ENCODE assay signal across 8 cellular contexts in genomic region chr3:53773586-53774368, GRCh38.
DNase-seq lines count a peak whose midpoint lies in the region; ATAC-seq, FAIRE-seq and TF ChIP-seq lines count a peak whose summit lies in the region.

No MANE protein-coding gene starts in this region.

- H3K79me2 ChIP-seq in SK-N-SH (ENCODE audit: insufficient read depth): no peaks in the 10 kb centered on the region

- no peak overlapping the region for H2BK15ac ChIP-seq in neuronal stem cell (ENCODE audit: low read length)

- peak overlapping the region; percentile 34; the same call in 1 of the 2 replicates for H3K4me2 ChIP-seq in SK-N-SH
- no peak overlapping the region for H3K4me2 ChIP-seq in neuronal stem cell (ENCODE audit: insufficient read depth, low read length, poor library complexity, severe bottlenecking)

- H2BK12ac ChIP-seq in neuronal stem cell (ENCODE audit: low read length): no peak overlapping the region

- H3K9me2 ChIP-seq in SK-N-SH: no peaks in the 10 kb centered on the region

- no peak overlapping the region for H3K9ac ChIP-seq in SK-N-SH
- H3K9ac ChIP-seq in neuronal stem cell (ENCODE audit: low read depth, low read length, poor library complexity): no peak overlapping the region

- peak overlapping the region; percentile 11 for H3K14ac ChIP-seq in neuronal stem cell (ENCODE audit: low read length)

- no peak overlapping the region for H3K23ac ChIP-seq in neuronal stem cell (ENCODE audit: low read depth, low read length, poor library complexity)

- 53% methylated on average over 10 of the region's 10 CpGs for WGBS in SK-N-SH (ENCODE audit: low lambda C conversion rate)
- no CpG with 5 or more reads among the region's 10 CpGs for WGBS in neuronal stem cell (ENCODE audit: extremely low coverage in 2 of 2, insufficient read length in 2 of 2, insufficient replicate concordance in 1 of 2), 2 donors
- WGBS in small intestine, 3 donors: 62 to 83% (median 75%) methylated on average over 10 of the region's 10 CpGs

- FAIRE-seq in small intestine (lab: Jason Lieb, UNC): no peak

- no peak overlapping the region for H3K18ac ChIP-seq in neuronal stem cell (ENCODE audit: low read length)

- H3K27ac ChIP-seq in SK-N-SH (ENCODE audit: low read depth in 2 of 2, low read length in 1 of 2) (peak overlapping the region; percentile 14 to 26; a peak in 2 of 4 replicates), neuronal stem cell (replicated peaks; ENCODE audit: low read length) (no peak overlapping the region), small intestine (ENCODE audit: low read depth in 1 of 2, low read length in 1 of 2) (no peak overlapping the region)

- no peak overlapping the region for H2BK5ac ChIP-seq in neuronal stem cell (ENCODE audit: low read length)

- no peak overlapping the region for H2AK5ac ChIP-seq in neuronal stem cell (ENCODE audit: low read depth, low read length)

- no peak overlapping the region for H4K91ac ChIP-seq in neuronal stem cell (ENCODE audit: low read depth, low read length, poor library complexity)

- no peaks in the 10 kb centered on the region for H3F3A ChIP-seq in SK-N-SH (replicated peaks; ENCODE audit: insufficient read depth)

- peaks cover 0 to 29% of the 10 kb centered on the region in 2 experiments; a peak in 1 of 4 replicates for H3K4me1 ChIP-seq in SK-N-SH (ENCODE audit: control insufficient read depth in 1 of 2, insufficient read depth in 2 of 2, low read depth in 1 of 2, low read length in 1 of 2)
- peaks cover 3 to 16% of the 10 kb centered on the region in 2 donors for H3K4me1 ChIP-seq in neuronal stem cell (ENCODE audit: control insufficient read depth in 2 of 2, insufficient read depth in 1 of 2, low read depth in 1 of 2, low read length in 2 of 2)
- no peaks in the 10 kb centered on the region for H3K4me1 ChIP-seq in small intestine (ENCODE audit: control insufficient read depth in 2 of 2, insufficient read depth in 1 of 2, low read depth in 1 of 2, low read length in 1 of 2)

- no peak for TF ChIP-seq RAD21 in SK-N-SH (IDR thresholded peaks at IDR 0.05; ENCODE audit: low read length)

- POLR2A ChIA-PET in SK-N-SH (lab: Yijun Ruan, JAX): no interaction called here

- H3K4ac ChIP-seq in neuronal stem cell (ENCODE audit: low read length): no peak overlapping the region

- H3K9me3 ChIP-seq in SK-N-SH: no peaks in the 10 kb centered on the region
- no peaks in the 10 kb centered on the region for H3K9me3 ChIP-seq in neuronal stem cell (replicated peaks in 1 of 2; ENCODE audit: control insufficient read depth in 2 of 2, insufficient read depth in 1 of 2, low read depth in 1 of 2, low read length in 2 of 2)
- H3K9me3 ChIP-seq in small intestine (ENCODE audit: control insufficient read depth, low read depth): no peaks in the 10 kb centered on the region

- CTCF ChIA-PET in SK-N-SH (lab: Yijun Ruan, JAX): no interaction called here

- H3K36me3 ChIP-seq in SK-N-SH (replicated peaks in 1 of 2; ENCODE audit: control insufficient read depth in 1 of 2, insufficient read depth in 2 of 2, low read length in 1 of 2): no peaks in the 10 kb centered on the region
- H3K36me3 ChIP-seq in neuronal stem cell (replicated peaks in 1 of 2; ENCODE audit: control insufficient read depth in 2 of 2, insufficient read depth in 2 of 2, low read length in 2 of 2): no peaks in the 10 kb centered on the region
- H3K36me3 ChIP-seq in small intestine (ENCODE audit: control insufficient read depth in 2 of 2, insufficient read depth in 2 of 2, low read length in 2 of 2): no peaks in the 10 kb centered on the region

- H2BK120ac ChIP-seq in neuronal stem cell (ENCODE audit: low read depth, low read length): no peak overlapping the region

- DNase-seq in SK-N-SH: peak; percentile 60
- no peak for DNase-seq in neuronal stem cell (ENCODE audit: low spot score)
- DNase-seq in NCI-H1694 treated with DMSO at 0.1 percent for 48 hours (lab: John Stamatoyannopoulos, UW): no peak
- no peak for DNase-seq in NCI-H2227 (lab: John Stamatoyannopoulos, UW; ENCODE audit: unreplicated experiment)
- no peak for DNase-seq in stimulated activated naive CD8-positive, alpha-beta T cell treated with anti-CD3 and anti-CD28 coated beads, Interleukin-15, Interleukin-2, amounts not matched to agents 100 U/mL and 50 U/mL, for 24 hours
- DNase-seq in small intestine: no peak

- ATAC-seq in GM18505 (IDR thresholded peaks at IDR 0.05; ENCODE audit: unreplicated experiment) (peak; percentile 90), HG02610 (IDR thresholded peaks at IDR 0.05; ENCODE audit: unreplicated experiment) (peak; percentile 86)
- ATAC-seq in stimulated activated naive CD8-positive, alpha-beta T cell treated with anti-CD3 and anti-CD28 coated beads, Interleukin-15, Interleukin-2, amounts not matched to agents 100 U/mL and 50 U/mL, for 24 hours: no peak

- TF ChIP-seq EP300 in SK-N-SH (IDR thresholded peaks at IDR 0.05; ENCODE audit: borderline replicate concordance in 1 of 2, low read depth in 1 of 2, low read length in 1 of 2): no peak

- no peaks in the 10 kb centered on the region for H4K20me1 ChIP-seq in SK-N-SH (ENCODE audit: insufficient read depth)

- H2AFZ ChIP-seq in SK-N-SH (ENCODE audit: low read depth) (no peak overlapping the region), neuronal stem cell (ENCODE audit: low read length) (no peak overlapping the region)

- H3K4me3 ChIP-seq in SK-N-SH (ENCODE audit: low read depth in 2 of 2, low read length in 1 of 2): no peak overlapping the region
- H3K4me3 ChIP-seq in neuronal stem cell (ENCODE audit: low read length in 2 of 2): peak overlapping the region in 1 of 2 donors; percentile 0
- no peak overlapping the region for H3K4me3 ChIP-seq in small intestine (ENCODE audit: low read depth in 1 of 2, low read length in 2 of 2)

- no peak for TF ChIP-seq CTCF in SK-N-SH (IDR thresholded peaks at IDR 0.05)

- no peaks in the 10 kb centered on the region; the same call in 1 of the 2 replicates for H3K27me3 ChIP-seq in SK-N-SH (ENCODE audit: insufficient read depth)
- H3K27me3 ChIP-seq in neuronal stem cell (ENCODE audit: control insufficient read depth in 3 of 3, insufficient read depth in 3 of 3, low read depth in 1 of 3, low read length in 3 of 3): no peaks in the 10 kb centered on the region
- H3K27me3 ChIP-seq in small intestine (ENCODE audit: control insufficient read depth in 2 of 2, insufficient read depth in 2 of 2, low read length in 2 of 2): no peaks in the 10 kb centered on the region

- no peaks in the 10 kb centered on the region for H3K79me1 ChIP-seq in neuronal stem cell (ENCODE audit: low read depth, low read length)

- no peak for TF ChIP-seq POLR2A in GM18505 (IDR thresholded peaks at IDR 0.05; ENCODE audit: borderline replicate concordance, extremely low read depth, insufficient read depth, insufficient read length)

- H4K8ac ChIP-seq in neuronal stem cell (ENCODE audit: low read depth, low read length): no peak overlapping the region

TF ChIP-seq in SK-N-SH, 30 proteins besides CTCF, POLR2A, EP300 and RAD21:
- TF ChIP-seq GATA2 (CRISPR knock-in tag; IDR thresholded peaks at IDR 0.05) (peak; percentile 45; the same call in 1 of the 2 replicates), TEAD4 (IDR thresholded peaks at IDR 0.05; ENCODE audit: borderline replicate concordance, insufficient read depth) (no peak), MAX (IDR thresholded peaks at IDR 0.05; ENCODE audit: low read depth) (0 out of 2 replicates have a peak, but pooled peaks have one; percentile 20), MXI1 (IDR thresholded peaks at IDR 0.05; ENCODE audit: low read depth, low read length) (0 out of 2 replicates have a peak, but pooled peaks have one; percentile 22)
- TF ChIP-seq, protein P1, sequence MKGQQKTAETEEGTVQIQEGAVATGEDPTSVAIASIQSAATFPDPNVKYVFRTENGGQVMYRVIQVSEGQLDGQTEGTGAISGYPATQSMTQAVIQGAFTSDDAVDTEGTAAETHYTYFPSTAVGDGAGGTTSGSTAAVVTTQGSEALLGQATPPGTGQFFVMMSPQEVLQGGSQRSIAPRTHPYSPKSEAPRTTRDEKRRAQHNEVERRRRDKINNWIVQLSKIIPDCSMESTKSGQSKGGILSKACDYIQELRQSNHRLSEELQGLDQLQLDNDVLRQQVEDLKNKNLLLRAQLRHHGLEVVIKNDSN (IDR thresholded peaks at IDR 0.05; ENCODE audit: borderline replicate concordance, low read depth): peak; percentile 40; the same call in 1 of the 2 replicates

Comparison
In these comparisons a context has a peak if more than half of its experiments do, and no peak if none do; other contexts are left out.
1. H3K27ac ChIP-seq: peak in SK-N-SH (2 of 2); none in neuronal stem cell (single experiment) and small intestine (0 of 2).